ENCODE assay signal across 30 cellular contexts in genomic region chr20:658731-659291, GRCh38. TPM values are rescaled to one million over a fixed set of nuclear protein-coding genes. Genes with fewer than 3 reads are reported as not detected.
DNase-seq lines count a peak whose midpoint lies in the region; ATAC-seq and TF ChIP-seq lines count a peak whose summit lies in the region.
"Had no signal": no experiment of that assay in that cellular context is flagged by ENCODE, and none has a peak within 500 bp of the region (broad histone marks: within the 10 kb centered on the region; RNA-seq: fewer than 3 reads in every experiment).

No MANE protein-coding gene starts in this region.

- 34% methylated on average over 4 of the region's 5 CpGs for WGBS in HUES64

- H3K9ac ChIP-seq in HUES64 (ENCODE audit: low read depth, low read length) = peak overlapping the region; percentile 48

- no peak overlapping the region for H3K4me3 Mint-ChIP-seq in endothelial cell (ENCODE audit: unreplicated experiment)
- H3K4me3 Mint-ChIP-seq: activated naive CD4-positive, alpha-beta T cell treated with anti-CD3 and anti-CD28 coated beads, Interleukin-2, amount 50 U/mL, for 24 hours; activated T-helper 17 cell treated with anti-CD3 and anti-CD28 coated beads, Interleukin-2, amount 50 U/mL, for 72 hours; neural crest cell; stimulated activated naive CD8-positive, alpha-beta T cell treated with anti-CD3 and anti-CD28 coated beads, Interleukin-15, Interleukin-2, amounts not matched to agents 100 ng/mL and 50 ng/mL, for 24 hours; T-helper 1 cell treated with Interleukin-12 subunit alpha and Interleukin-12 subunit beta and Interleukin-4 antibody, amounts not matched to agents 30 μg/mL and 1 μg/mL, for 36 hours had no signal

- no peaks in the 10 kb centered on the region for H3K9me3 Mint-ChIP-seq in endothelial cell (ENCODE audit: unreplicated experiment)
- H3K9me3 Mint-ChIP-seq: activated naive CD4-positive, alpha-beta T cell treated with anti-CD3 and anti-CD28 coated beads, Interleukin-2, amount 50 U/mL, for 24 hours; activated T-helper 17 cell treated with anti-CD3 and anti-CD28 coated beads, Interleukin-2, amount 50 U/mL, for 72 hours; neural crest cell; stimulated activated naive CD8-positive, alpha-beta T cell treated with anti-CD3 and anti-CD28 coated beads, Interleukin-15, Interleukin-2, amounts not matched to agents 100 ng/mL and 50 ng/mL, for 24 hours; T-helper 1 cell treated with Interleukin-12 subunit alpha and Interleukin-12 subunit beta and Interleukin-4 antibody, amounts not matched to agents 30 μg/mL and 1 μg/mL, for 36 hours had no signal

- H3K27me3 ChIP-seq in HUES64 (ENCODE audit: insufficient read depth, low read length) = peaks cover 31% of the 10 kb centered on the region
- peaks cover 34% of the 10 kb centered on the region for H3K27me3 ChIP-seq in upper lobe of right lung

- peak; percentile 26 for DNase-seq in NCI-H82 (lab: John Stamatoyannopoulos, UW)
- no peak for DNase-seq in NCI-H82 treated with DMSO at 0.1 percent for 48 hours (lab: John Stamatoyannopoulos, UW; ENCODE audit: unreplicated experiment)
- DNase-seq in endothelial cell (ENCODE audit: low spot score) = no peak
- no peak for DNase-seq in upper lobe of right lung
- DNase-seq in activated T-cell treated with anti-CD3 and anti-CD28 coated beads, Interleukin-2, amount 50 U/mL, for 1 hour = no peak
- DNase-seq in G401 (ENCODE audit: low spot score) = no peak
- DNase-seq: 8988T; anterior cingulate cortex; COR-L47; DMS79; KBM-7; MG63; NCI-H1436 treated with DMSO at 0.1 percent for 48 hours; NCI-H510A treated with DMSO at 0.1 percent for 48 hours; stimulated activated CD4-positive, alpha-beta T cell treated with anti-CD3 and anti-CD28 coated beads, Interleukin-15, amount 100 ng/mL, for 24 hours; thyroid gland had no signal

- peak; percentile 12 for ATAC-seq in upper lobe of right lung
- ATAC-seq in HG03045 (IDR thresholded peaks at IDR 0.05; ENCODE audit: unreplicated experiment) = no peak
- ATAC-seq: activated T-helper 17 cell treated with anti-CD3 and anti-CD28 coated beads, Interleukin-2, amount 50 U/mL, for 72 hours; HCT116; sciatic nerve had no signal

- peaks cover 35% of the 10 kb centered on the region for H3K4me1 Mint-ChIP-seq in endothelial cell (ENCODE audit: unreplicated experiment)
- H3K4me1 Mint-ChIP-seq: neural crest cell had no signal

- H3K4me3 ChIP-seq in HUES64 (ENCODE audit: low read length) (peak overlapping the region; percentile 17; the same call in 1 of the 2 replicates), upper lobe of right lung (no peak overlapping the region)
- H3K4me3 ChIP-seq: MG63, SJSA1, thyroid gland had no signal

- in situ Hi-C loops in G401 (cut with HindIII; ENCODE audit: low sequenced_read_pairs) = no loop called here

- no peaks in the 10 kb centered on the region for H3K36me3 ChIP-seq in HUES64 (ENCODE audit: insufficient read depth, low read length)
- no peaks in the 10 kb centered on the region for H3K36me3 ChIP-seq in upper lobe of right lung
- H3K36me3 ChIP-seq: MG63, SJSA1, thyroid gland had no signal

- intact Hi-C loops in upper lobe of right lung (cut with DNase I) = no loop called here

- H3K27me3 Mint-ChIP-seq in endothelial cell (ENCODE audit: unreplicated experiment) = peaks cover 16% of the 10 kb centered on the region

- TF ChIP-seq CTCF in endothelial cell (IDR thresholded peaks at IDR 0.05; ENCODE audit: unreplicated experiment) (no peak), upper lobe of right lung (IDR thresholded peaks at IDR 0.05) (no peak)

- H3K27ac ChIP-seq in HUES64 (ENCODE audit: low read depth, low read length) = peak overlapping the region; percentile 83
- no peak overlapping the region for H3K27ac ChIP-seq in upper lobe of right lung
- H3K27ac ChIP-seq: SJSA1, thyroid gland, VCaP had no signal

- H3K36me3 Mint-ChIP-seq in endothelial cell (ENCODE audit: low read depth, unreplicated experiment) = peaks cover 8% of the 10 kb centered on the region
- H3K36me3 Mint-ChIP-seq: activated naive CD4-positive, alpha-beta T cell treated with anti-CD3 and anti-CD28 coated beads, Interleukin-2, amount 50 U/mL, for 24 hours had no signal

- H3K27ac Mint-ChIP-seq in endothelial cell (ENCODE audit: unreplicated experiment) = peak overlapping the region; percentile 15
- H3K27ac Mint-ChIP-seq: activated naive CD4-positive, alpha-beta T cell treated with anti-CD3 and anti-CD28 coated beads, Interleukin-2, amount 50 U/mL, for 24 hours; activated T-helper 17 cell treated with anti-CD3 and anti-CD28 coated beads, Interleukin-2, amount 50 U/mL, for 72 hours; stimulated activated naive CD8-positive, alpha-beta T cell treated with anti-CD3 and anti-CD28 coated beads, Interleukin-15, Interleukin-2, amounts not matched to agents 100 ng/mL and 50 ng/mL, for 24 hours; T-helper 1 cell treated with Interleukin-12 subunit alpha and Interleukin-12 subunit beta and Interleukin-4 antibody, amounts not matched to agents 30 μg/mL and 1 μg/mL, for 36 hours had no signal

- H3K4me1 ChIP-seq in HUES64 (ENCODE audit: insufficient read depth, low read length) (peaks cover 41% of the 10 kb centered on the region), upper lobe of right lung (no peaks in the 10 kb centered on the region)

- H3K9me3 ChIP-seq in HUES64 (ENCODE audit: insufficient read depth, low read depth, low read length) (no peaks in the 10 kb centered on the region), upper lobe of right lung (no peaks in the 10 kb centered on the region)
- H3K9me3 ChIP-seq: MG63, SJSA1, thyroid gland had no signal

RNA-seq across cellular contexts. Expression of gene SRXN1, which starts 5.8 kb away (rescaled TPM):
- 26.4 TPM for polyA plus RNA-seq in HUES64 (2013, experiment 1 of 2)
- 24.6 TPM for polyA plus RNA-seq in HUES64 (2013, experiment 2 of 2)
- 4.1 TPM for total RNA-seq in endothelial cell (ENCODE audit: unreplicated experiment)
- 41.2 TPM for total RNA-seq in upper lobe of right lung
- 65.4 and 70.6 TPM in 2 replicates for total RNA-seq in G401 (2014; rRNA removed; shearing (Covaris generic))

RNA-seq across cellular contexts. Expression of gene SCRT2, which starts 16.8 kb away (rescaled TPM):
- polyA plus RNA-seq in HUES64 (2013, experiment 1 of 2) = 0.50 TPM
- 0.89 TPM for polyA plus RNA-seq in HUES64 (2013, experiment 2 of 2)
- total RNA-seq in endothelial cell (ENCODE audit: unreplicated experiment) = not detected
- total RNA-seq in upper lobe of right lung = not detected
- total RNA-seq in G401 (2014; rRNA removed; shearing (Covaris generic)) = not detected in 2 replicates
- total RNA-seq: activated T-helper 17 cell treated with anti-CD3 and anti-CD28 coated beads, Interleukin-2, amount 50 U/mL, for 72 hours; cardiac septum; glomerular endothelial cell; lung microvascular endothelial cell; sciatic nerve; SJSA1; thyroid gland had no signal

RNA-seq across cellular contexts. Expression of gene TCF15, which starts 48.7 kb away (rescaled TPM):
- 1.7 TPM for polyA plus RNA-seq in HUES64 (2013, experiment 1 of 2)
- polyA plus RNA-seq in HUES64 (2013, experiment 2 of 2) = 2.7 TPM
- total RNA-seq in endothelial cell (ENCODE audit: unreplicated experiment) (6.6 TPM), upper lobe of right lung (0.43 TPM)
- total RNA-seq in G401 (2014; rRNA removed; shearing (Covaris generic)) = 0.10 and 3.1 TPM in 2 replicates
- total RNA-seq: activated T-helper 17 cell treated with anti-CD3 and anti-CD28 coated beads, Interleukin-2, amount 50 U/mL, for 72 hours; SJSA1 had no signal
